ENCODE assay signal across 15 cellular contexts in genomic region chr14:56181666-56182065, GRCh38.
DNase-seq lines count a peak whose midpoint lies in the region; ATAC-seq and TF ChIP-seq lines count a peak whose summit lies in the region.
"Had no signal": no experiment of that assay in that cellular context is flagged by ENCODE, and none has a peak within 500 bp of the region (broad histone marks: within the 10 kb centered on the region; RNA-seq: fewer than 3 reads in every experiment).

No MANE protein-coding gene starts in this region.

- no peaks in the 10 kb centered on the region for H3K9me3 Mint-ChIP-seq in progenitor cell of endocrine pancreas (ENCODE audit: low read depth)
- H3K9me3 Mint-ChIP-seq in activated CD4-positive, alpha-beta T cell treated with anti-CD3 and anti-CD28 coated beads for 36 hours (ENCODE audit: low read depth) = no peaks in the 10 kb centered on the region

- peak overlapping the region; percentile 10 for H3K27ac Mint-ChIP-seq in progenitor cell of endocrine pancreas
- H3K27ac Mint-ChIP-seq in activated CD4-positive, alpha-beta T cell treated with anti-CD3 and anti-CD28 coated beads for 36 hours = no peak overlapping the region

- peaks cover 11% of the 10 kb centered on the region for H3K4me1 Mint-ChIP-seq in progenitor cell of endocrine pancreas (ENCODE audit: low read depth)
- H3K4me1 Mint-ChIP-seq in activated CD4-positive, alpha-beta T cell treated with anti-CD3 and anti-CD28 coated beads for 36 hours = no peaks in the 10 kb centered on the region

- no peaks in the 10 kb centered on the region for H3K27me3 Mint-ChIP-seq in progenitor cell of endocrine pancreas
- H3K27me3 Mint-ChIP-seq in activated CD4-positive, alpha-beta T cell treated with anti-CD3 and anti-CD28 coated beads for 36 hours = no peaks in the 10 kb centered on the region

- no peak for ATAC-seq in activated CD4-positive, alpha-beta T cell treated with anti-CD3 and anti-CD28 coated beads for 36 hours

- DNase-seq in DMS53 treated with DMSO at 0.1 percent for 48 hours (lab: John Stamatoyannopoulos, UW; ENCODE audit: unreplicated experiment) (peak; percentile 97), NCI-H146 treated with DMSO at 0.1 percent for 48 hours (lab: John Stamatoyannopoulos, UW; ENCODE audit: unreplicated experiment) (peak; percentile 80), SHP77 (lab: John Stamatoyannopoulos, UW) (peak; percentile 93 to 97), progenitor cell of endocrine pancreas (ENCODE audit: low spot score, unreplicated experiment) (no peak), kidney tubule cell (ENCODE audit: low spot score) (no peak)
- DNase-seq in activated effector memory CD4-positive, alpha-beta T cell treated with anti-CD3 and anti-CD28 coated beads, Interleukin-2, amount 50 U/mL, for 16 hours = no peak
- no peak for DNase-seq in activated CD4-positive, alpha-beta T cell treated with anti-CD3 and anti-CD28 coated beads for 36 hours
- DNase-seq in effector CD8-positive, alpha-beta T cell (lab: John Stamatoyannopoulos, UW) = no peak
- DNase-seq: activated CD4-positive, alpha-beta T cell treated with anti-CD3 and anti-CD28 coated beads for 1 hour; activated T-cell treated with anti-CD3 and anti-CD28 coated beads, Interleukin-2, amount 50 U/mL, for 1 hour; BE2C; EL; mesendoderm; OCI-M1; SW 1271 had no signal

- TF ChIP-seq CTCF in progenitor cell of endocrine pancreas (IDR thresholded peaks at IDR 0.05; ENCODE audit: unreplicated experiment) = no peak

- intact Hi-C loops in activated CD4-positive, alpha-beta T cell treated with anti-CD3 and anti-CD28 coated beads for 36 hours (cut with DNase I, micrococcal nuclease) = no loop called here

- CTCF ChIA-PET in activated CD4-positive, alpha-beta T cell treated with anti-CD3 and anti-CD28 coated beads for 36 hours (lab: Charles Lee) = no interaction called here

- peaks cover 10% of the 10 kb centered on the region for H3K36me3 Mint-ChIP-seq in progenitor cell of endocrine pancreas (ENCODE audit: insufficient read depth)
- H3K36me3 Mint-ChIP-seq in activated CD4-positive, alpha-beta T cell treated with anti-CD3 and anti-CD28 coated beads for 36 hours (ENCODE audit: low read depth) = peaks cover 11% of the 10 kb centered on the region

- POLR2A ChIA-PET in activated CD4-positive, alpha-beta T cell treated with anti-CD3 and anti-CD28 coated beads for 36 hours (lab: Charles Lee) = no interaction called here

- H3K4me3 Mint-ChIP-seq in progenitor cell of endocrine pancreas (ENCODE audit: low read depth) = no peak overlapping the region
- H3K4me3 Mint-ChIP-seq in activated CD4-positive, alpha-beta T cell treated with anti-CD3 and anti-CD28 coated beads for 36 hours = no peak overlapping the region

Comparison
In these comparisons a context has a peak if more than half of its experiments do, and no peak if none do; other contexts are left out.
1. DNase-seq: peak in DMS53 treated with DMSO at 0.1 percent for 48 hours (single experiment), NCI-H146 treated with DMSO at 0.1 percent for 48 hours (single experiment) and SHP77 (2 of 2); none in progenitor cell of endocrine pancreas (single experiment), activated effector memory CD4-positive, alpha-beta T cell treated with anti-CD3 and anti-CD28 coated beads, Interleukin-2, amount 50 U/mL, for 16 hours (single experiment), activated CD4-positive, alpha-beta T cell treated with anti-CD3 and anti-CD28 coated beads for 36 hours (single experiment), kidney tubule cell (single experiment) and effector CD8-positive, alpha-beta T cell (single experiment).